In the genomic region with DNA sequence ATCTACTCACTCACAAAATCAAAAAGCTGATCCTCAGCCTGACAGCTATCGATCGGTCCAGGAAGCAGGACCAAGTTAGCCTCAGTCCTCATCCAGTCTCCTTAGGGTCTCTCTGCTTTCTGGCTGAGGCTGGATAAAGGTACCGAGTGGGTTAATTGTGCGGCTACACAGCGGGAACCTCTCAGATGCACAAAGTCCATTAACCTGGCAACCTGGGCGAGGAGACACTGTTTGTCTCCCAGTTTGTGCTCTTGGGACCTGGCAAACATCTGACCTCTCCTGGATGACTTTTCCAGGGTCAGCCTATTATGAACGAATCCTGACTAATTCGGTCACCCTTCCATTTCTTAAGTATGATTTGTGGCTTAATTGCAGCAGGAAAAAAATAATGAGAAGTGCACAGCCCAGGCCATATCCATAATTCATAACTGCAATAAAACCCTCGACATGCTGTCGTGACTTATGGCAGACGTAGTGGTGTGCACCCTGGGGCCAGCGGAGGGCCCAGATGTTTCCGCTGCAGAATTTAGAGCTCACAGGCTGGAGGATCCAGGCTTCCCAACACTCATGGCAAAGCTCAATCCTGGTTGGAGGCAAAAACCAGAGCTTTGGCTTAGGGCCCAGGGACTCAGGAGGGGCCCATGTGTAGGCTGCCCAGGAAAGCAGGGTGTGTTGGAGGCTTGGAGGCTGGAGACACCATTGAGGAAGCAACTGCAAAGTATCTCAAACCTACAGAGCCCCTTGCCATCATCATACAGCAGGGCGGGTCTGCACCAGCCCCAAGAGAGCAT, we compare ENCODE assay signal across 1 cellular context.
TF ChIP-seq lines count a peak whose summit lies in the region.

No MANE protein-coding gene starts in this region.

TF ChIP-seq in HepG2, 621 proteins besides CTCF, POLR2A, EP300 and RAD21 (continued from another document and continues in another):
- TF ChIP-seq RBFOX2 (IDR thresholded peaks at IDR 0.05; ENCODE audit: low read depth, low read length): no peak
- peak; percentile 60 for TF ChIP-seq HDAC2 (CRISPR knock-in tag; IDR thresholded peaks at IDR 0.05)
- peak; percentile 37; the same call in 1 of the 2 replicates for TF ChIP-seq CREM (IDR thresholded peaks at IDR 0.05)
- TF ChIP-seq CREM (CRISPR knock-in tag; IDR thresholded peaks at IDR 0.05): no peak
- TF ChIP-seq ZC3H13 (CRISPR knock-in tag; IDR thresholded peaks at IDR 0.05): no peak
- no peak for TF ChIP-seq PAX8 (CRISPR knock-in tag; IDR thresholded peaks at IDR 0.05; ENCODE audit: borderline replicate concordance)
- TF ChIP-seq MTERF4 (CRISPR knock-in tag; IDR thresholded peaks at IDR 0.05): no peak
- no peak for TF ChIP-seq ZGPAT (CRISPR knock-in tag; IDR thresholded peaks at IDR 0.05)
- no peak for TF ChIP-seq ZNF430 (CRISPR knock-in tag; IDR thresholded peaks at IDR 0.05)
- no peak for TF ChIP-seq U2AF1 (optimal IDR thresholded peaks at IDR 0.05; ENCODE audit: low read depth, low read length)
- TF ChIP-seq, protein P1, sequence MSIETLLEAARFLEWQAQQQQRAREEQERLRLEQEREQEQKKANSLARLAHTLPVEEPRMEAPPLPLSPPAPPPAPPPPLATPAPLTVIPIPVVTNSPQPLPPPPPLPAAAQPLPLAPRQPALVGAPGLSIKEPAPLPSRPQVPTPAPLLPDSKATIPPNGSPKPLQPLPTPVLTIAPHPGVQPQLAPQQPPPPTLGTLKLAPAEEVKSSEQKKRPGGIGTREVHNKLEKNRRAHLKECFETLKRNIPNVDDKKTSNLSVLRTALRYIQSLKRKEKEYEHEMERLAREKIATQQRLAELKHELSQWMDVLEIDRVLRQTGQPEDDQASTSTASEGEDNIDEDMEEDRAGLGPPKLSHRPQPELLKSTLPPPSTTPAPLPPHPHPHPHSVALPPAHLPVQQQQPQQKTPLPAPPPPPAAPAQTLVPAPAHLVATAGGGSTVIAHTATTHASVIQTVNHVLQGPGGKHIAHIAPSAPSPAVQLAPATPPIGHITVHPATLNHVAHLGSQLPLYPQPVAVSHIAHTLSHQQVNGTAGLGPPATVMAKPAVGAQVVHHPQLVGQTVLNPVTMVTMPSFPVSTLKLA (IDR thresholded peaks at IDR 0.05): no peak
- TF ChIP-seq ZNF841 (CRISPR knock-in tag; IDR thresholded peaks at IDR 0.05; ENCODE audit: borderline replicate concordance): no peak
- peak; percentile 53; the same call in 1 of the 2 replicates for TF ChIP-seq SAP130 (CRISPR knock-in tag; IDR thresholded peaks at IDR 0.05; ENCODE audit: low read depth)
- TF ChIP-seq NFATC3 (CRISPR knock-in tag; IDR thresholded peaks at IDR 0.05): no peak
- peak; percentile 42; the same call in 1 of the 2 replicates for TF ChIP-seq SMC3 (IDR thresholded peaks at IDR 0.05; ENCODE audit: low read length)
- TF ChIP-seq, protein P2, sequence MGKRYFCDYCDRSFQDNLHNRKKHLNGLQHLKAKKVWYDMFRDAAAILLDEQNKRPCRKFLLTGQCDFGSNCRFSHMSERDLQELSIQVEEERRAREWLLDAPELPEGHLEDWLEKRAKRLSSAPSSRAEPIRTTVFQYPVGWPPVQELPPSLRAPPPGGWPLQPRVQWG (CRISPR knock-in tag; IDR thresholded peaks at IDR 0.05; ENCODE audit: borderline replicate concordance, low read depth): no peak
- no peak for TF ChIP-seq ZNF180 (CRISPR knock-in tag; IDR thresholded peaks at IDR 0.05; ENCODE audit: borderline replicate concordance, low read depth)
- no peak for TF ChIP-seq RBAK (CRISPR knock-in tag; IDR thresholded peaks at IDR 0.05)
- TF ChIP-seq KLF6 (CRISPR knock-in tag; IDR thresholded peaks at IDR 0.05): no peak
- TF ChIP-seq MAFF (IDR thresholded peaks at IDR 0.05; ENCODE audit: low read depth, low read length): no peak
- TF ChIP-seq, protein P3, sequence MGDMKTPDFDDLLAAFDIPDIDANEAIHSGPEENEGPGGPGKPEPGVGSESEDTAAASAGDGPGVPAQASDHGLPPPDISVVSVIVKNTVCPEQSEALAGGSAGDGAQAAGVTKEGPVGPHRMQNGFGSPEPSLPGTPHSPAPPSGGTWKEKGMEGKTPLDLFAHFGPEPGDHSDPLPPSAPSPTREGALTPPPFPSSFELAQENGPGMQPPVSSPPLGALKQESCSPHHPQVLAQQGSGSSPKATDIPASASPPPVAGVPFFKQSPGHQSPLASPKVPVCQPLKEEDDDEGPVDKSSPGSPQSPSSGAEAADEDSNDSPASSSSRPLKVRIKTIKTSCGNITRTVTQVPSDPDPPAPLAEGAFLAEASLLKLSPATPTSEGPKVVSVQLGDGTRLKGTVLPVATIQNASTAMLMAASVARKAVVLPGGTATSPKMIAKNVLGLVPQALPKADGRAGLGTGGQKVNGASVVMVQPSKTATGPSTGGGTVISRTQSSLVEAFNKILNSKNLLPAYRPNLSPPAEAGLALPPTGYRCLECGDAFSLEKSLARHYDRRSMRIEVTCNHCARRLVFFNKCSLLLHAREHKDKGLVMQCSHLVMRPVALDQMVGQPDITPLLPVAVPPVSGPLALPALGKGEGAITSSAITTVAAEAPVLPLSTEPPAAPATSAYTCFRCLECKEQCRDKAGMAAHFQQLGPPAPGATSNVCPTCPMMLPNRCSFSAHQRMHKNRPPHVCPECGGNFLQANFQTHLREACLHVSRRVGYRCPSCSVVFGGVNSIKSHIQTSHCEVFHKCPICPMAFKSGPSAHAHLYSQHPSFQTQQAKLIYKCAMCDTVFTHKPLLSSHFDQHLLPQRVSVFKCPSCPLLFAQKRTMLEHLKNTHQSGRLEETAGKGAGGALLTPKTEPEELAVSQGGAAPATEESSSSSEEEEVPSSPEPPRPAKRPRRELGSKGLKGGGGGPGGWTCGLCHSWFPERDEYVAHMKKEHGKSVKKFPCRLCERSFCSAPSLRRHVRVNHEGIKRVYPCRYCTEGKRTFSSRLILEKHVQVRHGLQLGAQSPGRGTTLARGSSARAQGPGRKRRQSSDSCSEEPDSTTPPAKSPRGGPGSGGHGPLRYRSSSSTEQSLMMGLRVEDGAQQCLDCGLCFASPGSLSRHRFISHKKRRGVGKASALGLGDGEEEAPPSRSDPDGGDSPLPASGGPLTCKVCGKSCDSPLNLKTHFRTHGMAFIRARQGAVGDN (CRISPR knock-in tag; IDR thresholded peaks at IDR 0.05): peak; percentile 60
- 0 out of 2 replicates have a peak, but pooled peaks have one; percentile 4 for TF ChIP-seq ZNF766 (CRISPR knock-in tag; IDR thresholded peaks at IDR 0.05; ENCODE audit: borderline replicate concordance)
- TF ChIP-seq EHMT2 (IDR thresholded peaks at IDR 0.05; ENCODE audit: borderline replicate concordance, low read depth, low read length): 0 out of 2 replicates have a peak, but pooled peaks have one; percentile 44
- TF ChIP-seq ZNF615 (CRISPR knock-in tag; IDR thresholded peaks at IDR 0.05; ENCODE audit: borderline replicate concordance): no peak
- no peak for TF ChIP-seq ARNT2 (CRISPR knock-in tag; IDR thresholded peaks at IDR 0.05; ENCODE audit: low read depth)
- peak; percentile 4; the same call in 1 of the 2 replicates for TF ChIP-seq ZMAT3 (CRISPR knock-in tag; conservative IDR thresholded peaks at IDR 0.05)
- TF ChIP-seq NR2C2 (CRISPR knock-in tag; IDR thresholded peaks at IDR 0.05; ENCODE audit: borderline replicate concordance): peak; percentile 53
- TF ChIP-seq TBX3 (IDR thresholded peaks at IDR 0.05; ENCODE audit: borderline replicate concordance): no peak
- TF ChIP-seq PHB2 (IDR thresholded peaks at IDR 0.05; ENCODE audit: partially characterized antibody): no peak
- TF ChIP-seq CCAR2 (optimal IDR thresholded peaks at IDR 0.05; ENCODE audit: low read depth, low read length): no peak
- TF ChIP-seq ZBTB42 (CRISPR knock-in tag; IDR thresholded peaks at IDR 0.05): no peak
- TF ChIP-seq, protein P4, sequence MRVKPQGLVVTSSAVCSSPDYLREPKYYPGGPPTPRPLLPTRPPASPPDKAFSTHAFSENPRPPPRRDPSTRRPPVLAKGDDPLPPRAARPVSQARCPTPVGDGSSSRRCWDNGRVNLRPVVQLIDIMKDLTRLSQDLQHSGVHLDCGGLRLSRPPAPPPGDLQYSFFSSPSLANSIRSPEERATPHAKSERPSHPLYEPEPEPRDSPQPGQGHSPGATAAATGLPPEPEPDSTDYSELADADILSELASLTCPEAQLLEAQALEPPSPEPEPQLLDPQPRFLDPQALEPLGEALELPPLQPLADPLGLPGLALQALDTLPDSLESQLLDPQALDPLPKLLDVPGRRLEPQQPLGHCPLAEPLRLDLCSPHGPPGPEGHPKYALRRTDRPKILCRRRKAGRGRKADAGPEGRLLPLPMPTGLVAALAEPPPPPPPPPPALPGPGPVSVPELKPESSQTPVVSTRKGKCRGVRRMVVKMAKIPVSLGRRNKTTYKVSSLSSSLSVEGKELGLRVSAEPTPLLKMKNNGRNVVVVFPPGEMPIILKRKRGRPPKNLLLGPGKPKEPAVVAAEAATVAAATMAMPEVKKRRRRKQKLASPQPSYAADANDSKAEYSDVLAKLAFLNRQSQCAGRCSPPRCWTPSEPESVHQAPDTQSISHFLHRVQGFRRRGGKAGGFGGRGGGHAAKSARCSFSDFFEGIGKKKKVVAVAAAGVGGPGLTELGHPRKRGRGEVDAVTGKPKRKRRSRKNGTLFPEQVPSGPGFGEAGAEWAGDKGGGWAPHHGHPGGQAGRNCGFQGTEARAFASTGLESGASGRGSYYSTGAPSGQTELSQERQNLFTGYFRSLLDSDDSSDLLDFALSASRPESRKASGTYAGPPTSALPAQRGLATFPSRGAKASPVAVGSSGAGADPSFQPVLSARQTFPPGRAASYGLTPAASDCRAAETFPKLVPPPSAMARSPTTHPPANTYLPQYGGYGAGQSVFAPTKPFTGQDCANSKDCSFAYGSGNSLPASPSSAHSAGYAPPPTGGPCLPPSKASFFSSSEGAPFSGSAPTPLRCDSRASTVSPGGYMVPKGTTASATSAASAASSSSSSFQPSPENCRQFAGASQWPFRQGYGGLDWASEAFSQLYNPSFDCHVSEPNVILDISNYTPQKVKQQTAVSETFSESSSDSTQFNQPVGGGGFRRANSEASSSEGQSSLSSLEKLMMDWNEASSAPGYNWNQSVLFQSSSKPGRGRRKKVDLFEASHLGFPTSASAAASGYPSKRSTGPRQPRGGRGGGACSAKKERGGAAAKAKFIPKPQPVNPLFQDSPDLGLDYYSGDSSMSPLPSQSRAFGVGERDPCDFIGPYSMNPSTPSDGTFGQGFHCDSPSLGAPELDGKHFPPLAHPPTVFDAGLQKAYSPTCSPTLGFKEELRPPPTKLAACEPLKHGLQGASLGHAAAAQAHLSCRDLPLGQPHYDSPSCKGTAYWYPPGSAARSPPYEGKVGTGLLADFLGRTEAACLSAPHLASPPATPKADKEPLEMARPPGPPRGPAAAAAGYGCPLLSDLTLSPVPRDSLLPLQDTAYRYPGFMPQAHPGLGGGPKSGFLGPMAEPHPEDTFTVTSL (CRISPR knock-in tag; IDR thresholded peaks at IDR 0.05; ENCODE audit: borderline replicate concordance): no peak
- TF ChIP-seq ZNF746 (CRISPR knock-in tag; IDR thresholded peaks at IDR 0.05): no peak
- peak; percentile 47; the same call in 1 of the 2 replicates for TF ChIP-seq MIXL1 (CRISPR knock-in tag; IDR thresholded peaks at IDR 0.05)
- no peak for TF ChIP-seq NCOA5 (CRISPR knock-in tag; IDR thresholded peaks at IDR 0.05)
- TF ChIP-seq MED13 (CRISPR knock-in tag; IDR thresholded peaks at IDR 0.05): no peak
- peak; percentile 75; the same call in 1 of the 2 replicates for TF ChIP-seq IKZF5 (CRISPR knock-in tag; IDR thresholded peaks at IDR 0.05)
- no peak for TF ChIP-seq ZNF264 (CRISPR knock-in tag; IDR thresholded peaks at IDR 0.05)
- TF ChIP-seq ZNF572 (CRISPR knock-in tag; IDR thresholded peaks at IDR 0.05): no peak
- TF ChIP-seq, protein P5, sequence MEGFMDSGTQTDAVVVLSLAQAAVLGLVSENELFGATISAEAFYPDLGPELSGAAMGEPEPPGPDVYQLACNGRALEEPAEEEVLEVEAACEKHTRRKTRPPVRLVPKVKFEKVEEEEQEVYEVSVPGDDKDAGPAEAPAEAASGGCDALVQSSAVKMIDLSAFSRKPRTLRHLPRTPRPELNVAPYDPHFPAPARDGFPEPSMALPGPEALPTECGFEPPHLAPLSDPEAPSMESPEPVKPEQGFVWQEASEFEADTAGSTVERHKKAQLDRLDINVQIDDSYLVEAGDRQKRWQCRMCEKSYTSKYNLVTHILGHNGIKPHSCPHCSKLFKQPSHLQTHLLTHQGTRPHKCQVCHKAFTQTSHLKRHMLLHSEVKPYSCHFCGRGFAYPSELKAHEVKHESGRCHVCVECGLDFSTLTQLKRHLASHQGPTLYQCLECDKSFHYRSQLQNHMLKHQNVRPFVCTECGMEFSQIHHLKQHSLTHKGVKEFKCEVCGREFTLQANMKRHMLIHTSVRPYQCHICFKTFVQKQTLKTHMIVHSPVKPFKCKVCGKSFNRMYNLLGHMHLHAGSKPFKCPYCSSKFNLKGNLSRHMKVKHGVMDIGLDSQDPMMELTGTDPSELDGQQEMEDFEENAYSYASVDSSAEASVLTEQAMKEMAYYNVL (CRISPR knock-in tag; IDR thresholded peaks at IDR 0.05; ENCODE audit: borderline replicate concordance): no peak
- TF ChIP-seq SRF (IDR thresholded peaks at IDR 0.05; ENCODE audit: low read depth, low read length): no peak
- no peak for TF ChIP-seq ZNF160 (CRISPR knock-in tag; IDR thresholded peaks at IDR 0.05)
- peak; percentile 36; the same call in 1 of the 2 replicates for TF ChIP-seq KMT2B (CRISPR knock-in tag; IDR thresholded peaks at IDR 0.05)
